2 cellular contexts compared by ENCODE assay signal in genomic region chr4:74441744-74442143, GRCh38.
TF ChIP-seq lines count a peak whose summit lies in the region.

No MANE protein-coding gene starts in this region.

TF ChIP-seq in IMR-90, 13 proteins besides CTCF, POLR2A, EP300 and RAD21:
- TF ChIP-seq RFX5 (IDR thresholded peaks at IDR 0.05; ENCODE audit: low read depth, low read length), result no peak
- peak; percentile 91 for TF ChIP-seq CEBPB (IDR thresholded peaks at IDR 0.05; ENCODE audit: low read depth, low read length)

TF ChIP-seq in K562, 482 proteins besides CTCF, POLR2A, EP300 and RAD21:
- TF ChIP-seq MAFK (IDR thresholded peaks at IDR 0.05; ENCODE audit: low read length), result no peak
- TF ChIP-seq HINFP (tag; conservative IDR thresholded peaks at IDR 0.05; ENCODE audit: low read depth), result no peak
- no peak for TF ChIP-seq HLTF (IDR thresholded peaks at IDR 0.05)
- no peak for TF ChIP-seq CEBPG (CRISPR knock-in tag; IDR thresholded peaks at IDR 0.05)
- peak; percentile 52 to 83 for TF ChIP-seq CEBPG (tag; conservative IDR thresholded peaks at IDR 0.05 in 1 of 2, IDR thresholded peaks at IDR 0.05 in 1 of 2)
- TF ChIP-seq CREB1 (IDR thresholded peaks at IDR 0.05), result no peak
- no peak for TF ChIP-seq CREB1 (CRISPR knock-in tag; IDR thresholded peaks at IDR 0.05)
- TF ChIP-seq RNF219 (CRISPR knock-in tag; IDR thresholded peaks at IDR 0.05), result no peak
- peak; percentile 43 for TF ChIP-seq CEBPB (tag; IDR thresholded peaks at IDR 0.05)
- TF ChIP-seq ATF3 (IDR thresholded peaks at IDR 0.05), result peak; percentile 34; the same call in 1 of the 2 replicates
- no peak for TF ChIP-seq ATF3 (CRISPR knock-in tag; conservative IDR thresholded peaks at IDR 0.05)
- TF ChIP-seq BHLHE40 (IDR thresholded peaks at IDR 0.05; ENCODE audit: low read length), result no peak
